ENCODE assay signal across 26 cellular contexts in genomic region chr10:65684896-65685295, GRCh38.
DNase-seq lines count a peak whose midpoint lies in the region; ATAC-seq, FAIRE-seq and TF ChIP-seq lines count a peak whose summit lies in the region.
"Had no signal": no experiment of that assay in that cellular context is flagged by ENCODE, and none has a peak within 500 bp of the region (broad histone marks: within the 10 kb centered on the region; RNA-seq: fewer than 3 reads in every experiment).

No MANE protein-coding gene starts in this region.

- FAIRE-seq in HepG2 (lab: Jason Lieb, UNC), result no peak
- FAIRE-seq: A549, GM12878, GM12892, GM18507 had no signal

- in situ Hi-C loops in HepG2 (cut with HindIII; ENCODE audit: extremely low pct_ligation_motif_present, low pct_unique_long_range_greater_than_20kb), result no loop called here

- intact Hi-C loops in HepG2 (cut with micrococcal nuclease; ENCODE audit: unreplicated experiment), result no loop called here
- intact Hi-C loops in right lobe of liver (cut with DNase I), result no loop called here
- intact Hi-C loops in mucosa of descending colon (cut with DNase I, micrococcal nuclease), result no loop called here
- intact Hi-C loops in Calu3 (cut with micrococcal nuclease; ENCODE audit: unreplicated experiment), result no loop called here

- TF ChIP-seq POLR2A in HepG2 (IDR thresholded peaks at IDR 0.05; ENCODE audit: insufficient read depth in 1 of 2, low read depth in 2 of 2, low read length in 2 of 2) (no peak), right lobe of liver (IDR thresholded peaks at IDR 0.05) (no peak)

- POLR2A ChIA-PET in HepG2 (lab: Yijun Ruan, JAX), result no interaction called here

- H3K9me3 ChIP-seq in HepG2 (ENCODE audit: low read length), result no peaks in the 10 kb centered on the region
- H3K9me3 ChIP-seq in right lobe of liver, result no peaks in the 10 kb centered on the region
- no peaks in the 10 kb centered on the region for H3K9me3 ChIP-seq in hepatocyte (ENCODE audit: low read depth)
- H3K9me3 ChIP-seq in mucosa of descending colon, result no peaks in the 10 kb centered on the region
- H3K9me3 ChIP-seq: A549; BLaER1 treated with 17β-estradiol and CSF1 and Interleukin-3, amounts not matched to agents 10 nM and 100 nM; Caco-2 had no signal

- no peaks in the 10 kb centered on the region for H3K36me3 Mint-ChIP-seq in Calu3 (ENCODE audit: insufficient read depth, unreplicated experiment)
- H3K36me3 Mint-ChIP-seq: CD8-positive, alpha-beta T cell had no signal

- H3K4me2 ChIP-seq in HepG2 (ENCODE audit: low read depth, low read length), result no peak overlapping the region
- H3K4me2 ChIP-seq in hepatocyte, result peak overlapping the region; percentile 38
- H3K4me2 ChIP-seq: A549; BLaER1 treated with 17β-estradiol and CSF1 and Interleukin-3, amounts not matched to agents 10 nM and 100 nM had no signal

- no peaks in the 10 kb centered on the region for H3K27me3 Mint-ChIP-seq in Calu3 (ENCODE audit: unreplicated experiment)
- H3K27me3 Mint-ChIP-seq: B cell; CD4-positive, alpha-beta T cell had no signal

- H3K9ac ChIP-seq in HepG2 (ENCODE audit: insufficient read depth, low read depth, low read length), result no peak overlapping the region
- H3K9ac ChIP-seq: BLaER1 treated with 17β-estradiol and CSF1 and Interleukin-3, amounts not matched to agents 10 nM and 100 nM had no signal

- BruUV-seq in HepG2 (replicated peaks; lab: Mats Ljungman, UMichigan) (no TSS peak), Calu3 (replicated peaks; lab: Mats Ljungman, UMichigan) (no TSS peak)

- H3K79me2 ChIP-seq in HepG2 (ENCODE audit: insufficient read depth, low read length), result no peaks in the 10 kb centered on the region
- H3K79me2 ChIP-seq in hepatocyte, result no peaks in the 10 kb centered on the region

- H3K4me3 Mint-ChIP-seq in Calu3 (ENCODE audit: low read depth, unreplicated experiment), result no peak overlapping the region
- H3K4me3 Mint-ChIP-seq: B cell; CD4-positive, alpha-beta T cell; CD8-positive, alpha-beta T cell had no signal

- no peaks in the 10 kb centered on the region for H3K9me2 ChIP-seq in hepatocyte (replicated peaks; ENCODE audit: insufficient read depth)

- H3K27me3 ChIP-seq in HepG2 (ENCODE audit: control insufficient read depth in 1 of 2, insufficient read depth in 2 of 2, low read length in 2 of 2), result no peaks in the 10 kb centered on the region
- H3K27me3 ChIP-seq in right lobe of liver, result no peaks in the 10 kb centered on the region
- no peaks in the 10 kb centered on the region for H3K27me3 ChIP-seq in hepatocyte
- H3K27me3 ChIP-seq: BLaER1 treated with 17β-estradiol and CSF1 and Interleukin-3, amounts not matched to agents 10 nM and 100 nM had no signal

- no peaks in the 10 kb centered on the region for H3K4me1 Mint-ChIP-seq in Calu3 (ENCODE audit: low read depth, unreplicated experiment)
- H3K4me1 Mint-ChIP-seq: B cell had no signal

- TF ChIP-seq CTCF in HepG2 (CRISPR knock-in tag; IDR thresholded peaks at IDR 0.05), result no peak
- TF ChIP-seq CTCF in right lobe of liver (IDR thresholded peaks at IDR 0.05), result no peak
- no peak for TF ChIP-seq CTCF in hepatocyte (IDR thresholded peaks at IDR 0.05; ENCODE audit: poor library complexity)
- no peak for TF ChIP-seq CTCF in mucosa of descending colon (IDR thresholded peaks at IDR 0.05)
- no peak for TF ChIP-seq CTCF in Calu3 (IDR thresholded peaks at IDR 0.05; ENCODE audit: unreplicated experiment)

- peak; percentile 2 for DNase-seq in HepG2 (ENCODE audit: low spot score)
- DNase-seq in right lobe of liver, result no peak
- DNase-seq in hepatocyte (ENCODE audit: low spot score), result peak; percentile 40
- DNase-seq in mucosa of descending colon, result no peak
- no peak for DNase-seq in kidney tubule cell (ENCODE audit: low spot score)
- no peak for DNase-seq in Calu3
- DNase-seq: AML-193; Caco-2; CD4-positive, alpha-beta T cell; CD8-positive, alpha-beta T cell; DMS 273 treated with DMSO at 0.1 percent for 48 hours; DMS153; DMS53; DMS79; DND-41; EL; GDM1 had no signal

- ATAC-seq in HepG2 (no peak), right lobe of liver (no peak), mucosa of descending colon (peak; percentile 67), HG03097 (IDR thresholded peaks at IDR 0.05; ENCODE audit: low FRiP score, unreplicated experiment) (no peak)
- ATAC-seq: A549; CD8-positive, alpha-beta T cell; GM12878 had no signal

- H2AFZ ChIP-seq in HepG2 (ENCODE audit: low read length), result no peak overlapping the region
- H2AFZ ChIP-seq in hepatocyte, result no peak overlapping the region

- H3K4me3 ChIP-seq in HepG2 (replicated peaks in 1 of 3; ENCODE audit: insufficient read depth in 1 of 3, low read depth in 2 of 3, low read length in 3 of 3) (no peak overlapping the region), right lobe of liver (no peak overlapping the region), hepatocyte (no peak overlapping the region), mucosa of descending colon (no peak overlapping the region)
- H3K4me3 ChIP-seq: A549; BLaER1 treated with 17β-estradiol and CSF1 and Interleukin-3, amounts not matched to agents 10 nM and 100 nM; GM12878 had no signal

- H3K27ac ChIP-seq in HepG2 (ENCODE audit: extremely low read length, insufficient read depth, low read length) (no peak overlapping the region), right lobe of liver (no peak overlapping the region), hepatocyte (no peak overlapping the region)
- H3K27ac ChIP-seq: 22Rv1; A549; BLaER1 treated with 17β-estradiol and CSF1 and Interleukin-3, amounts not matched to agents 10 nM and 100 nM; C4-2B had no signal

- CTCF ChIA-PET in HepG2 (lab: Yijun Ruan, JAX; ENCODE audit: low intra/inter-chr PET ratio, low total read pairs), result no interaction called here
- CTCF ChIA-PET in Calu3 (lab: Charles Lee), result no interaction called here

- no peak for TF ChIP-seq EP300 in HepG2 (IDR thresholded peaks at IDR 0.05; ENCODE audit: low read depth in 2 of 2, low read length in 2 of 2)
- no peak for TF ChIP-seq EP300 in HepG2 (CRISPR knock-in tag; IDR thresholded peaks at IDR 0.05; ENCODE audit: borderline replicate concordance)

- H3K36me3 ChIP-seq in HepG2 (replicated peaks in 1 of 2; ENCODE audit: control insufficient read depth in 1 of 2, insufficient read depth in 2 of 2, low read length in 2 of 2) (no peaks in the 10 kb centered on the region), right lobe of liver (no peaks in the 10 kb centered on the region), hepatocyte (replicated peaks; ENCODE audit: insufficient read depth, low read depth) (no peaks in the 10 kb centered on the region), mucosa of descending colon (ENCODE audit: low read depth) (no peaks in the 10 kb centered on the region)
- H3K36me3 ChIP-seq: BLaER1 treated with 17β-estradiol and CSF1 and Interleukin-3, amounts not matched to agents 10 nM and 100 nM had no signal

- no peak overlapping the region for H3K27ac Mint-ChIP-seq in Calu3 (ENCODE audit: unreplicated experiment)
- H3K27ac Mint-ChIP-seq: B cell; CD4-positive, alpha-beta T cell; CD8-positive, alpha-beta T cell had no signal

- 27% methylated on average over 2 of the region's 2 CpGs for WGBS in HepG2 (ENCODE audit: low lambda C conversion rate)
- WGBS in right lobe of liver (ENCODE audit: insufficient coverage, low coverage, low lambda C conversion rate, missing lambda C conversion rate), result 76% methylated on average over 2 of the region's 2 CpGs
- 86% methylated on average over 2 of the region's 2 CpGs for WGBS in hepatocyte (ENCODE audit: low lambda C conversion rate, missing lambda C conversion rate)

- no peak for TF ChIP-seq RAD21 in HepG2 (CRISPR knock-in tag; IDR thresholded peaks at IDR 0.05)

- H4K20me1 ChIP-seq in HepG2 (ENCODE audit: insufficient read depth, low read length), result no peaks in the 10 kb centered on the region
- H4K20me1 ChIP-seq in hepatocyte (ENCODE audit: insufficient read depth, poor library complexity, severe bottlenecking), result no peaks in the 10 kb centered on the region
- H4K20me1 ChIP-seq: BLaER1 treated with 17β-estradiol and CSF1 and Interleukin-3, amounts not matched to agents 10 nM and 100 nM had no signal

- H3K9me3 Mint-ChIP-seq in Calu3 (ENCODE audit: low read depth, unreplicated experiment), result no peaks in the 10 kb centered on the region

- H3K4me1 ChIP-seq in HepG2 (ENCODE audit: insufficient read depth, low read length), result peaks cover 7% of the 10 kb centered on the region; the same call in 1 of the 2 replicates
- H3K4me1 ChIP-seq in right lobe of liver, result no peaks in the 10 kb centered on the region
- H3K4me1 ChIP-seq in hepatocyte (ENCODE audit: insufficient read depth), result no peaks in the 10 kb centered on the region
- H3K4me1 ChIP-seq in mucosa of descending colon (ENCODE audit: low read depth), result no peaks in the 10 kb centered on the region
- H3K4me1 ChIP-seq: A549; BLaER1 treated with 17β-estradiol and CSF1 and Interleukin-3, amounts not matched to agents 10 nM and 100 nM had no signal

TF ChIP-seq in HepG2, 621 proteins besides CTCF, POLR2A, EP300 and RAD21 (continues in another document):
- TF ChIP-seq RXRB (CRISPR knock-in tag; IDR thresholded peaks at IDR 0.05; ENCODE audit: borderline replicate concordance), result no peak
- TF ChIP-seq ZFAT (CRISPR knock-in tag; conservative IDR thresholded peaks at IDR 0.05), result no peak
- no peak for TF ChIP-seq ZNF607 (CRISPR knock-in tag; IDR thresholded peaks at IDR 0.05; ENCODE audit: borderline replicate concordance)
- TF ChIP-seq RFX1 (IDR thresholded peaks at IDR 0.05), result no peak
- no peak for TF ChIP-seq TCF7 (IDR thresholded peaks at IDR 0.05; ENCODE audit: low read depth)
- no peak for TF ChIP-seq SOX5 (CRISPR knock-in tag; IDR thresholded peaks at IDR 0.05; ENCODE audit: borderline replicate concordance)
- TF ChIP-seq MEIS2 (CRISPR knock-in tag; IDR thresholded peaks at IDR 0.05), result no peak
- TF ChIP-seq JUN (CRISPR knock-in tag; IDR thresholded peaks at IDR 0.05), result no peak

Comparison
In these comparisons a context has a peak if more than half of its experiments do, and no peak if none do; other contexts are left out.
1. DNase-seq: peak in HepG2 (single experiment) and hepatocyte (single experiment); none in right lobe of liver (0 of 3), mucosa of descending colon (0 of 3), kidney tubule cell (single experiment) and Calu3 (single experiment).